8 cellular contexts compared by ENCODE assay signal in genomic region chr14:20682435-20683124, GRCh38. TPM values are rescaled to one million over a fixed set of nuclear protein-coding genes. Genes with fewer than 3 reads are reported as not detected.
DNase-seq lines count a peak whose midpoint lies in the region; ATAC-seq and TF ChIP-seq lines count a peak whose summit lies in the region.

No MANE protein-coding gene starts in this region.

- H3K4me1 Mint-ChIP-seq in activated CD4-positive, alpha-beta T cell treated with anti-CD3 and anti-CD28 coated beads, Interleukin-2, amount 10 ng/mL, durations not matched to agents 7 days and 5 days, result peaks cover 14% of the 10 kb centered on the region

- intact Hi-C loops in lower leg skin (cut with DNase I; ENCODE audit: low total_unique reads), result loop anchor here (5.0 to 10.0 kb wide), 2 partner anchors 218 to 350 kb away; partner anchors contain the start of genes CCNB1IP1, PIP4P1 and PNP

- H3K9me3 Mint-ChIP-seq in activated CD4-positive, alpha-beta T cell treated with anti-CD3 and anti-CD28 coated beads, Interleukin-2, amount 10 ng/mL, durations not matched to agents 7 days and 5 days, result no peaks in the 10 kb centered on the region

- CTCF ChIA-PET in activated CD4-positive, alpha-beta T cell treated with anti-CD3 and anti-CD28 coated beads, Interleukin-2, amount 10 ng/mL, durations not matched to agents 7 days and 5 days (lab: Charles Lee), result interaction anchor here (0.8 to 7.3 kb wide), 14 partner anchors 9 to 332 kb away, joined by 3 to 42 read pairs (median 6); no protein-coding TSS in a partner anchor

- TF ChIP-seq POLR2A in lower leg skin (IDR thresholded peaks at IDR 0.05), result peak in 1 of 2 donors; percentile 95

- ATAC-seq in GM18907 (IDR thresholded peaks at IDR 0.05; ENCODE audit: unreplicated experiment) (peak; percentile 52), HG03139 (IDR thresholded peaks at IDR 0.05; ENCODE audit: unreplicated experiment) (peak; percentile 46)

- 0 to 1% methylated on average over 35 to 39 of the region's 40 CpGs for WGBS in lower leg skin, 2 donors

- POLR2A ChIA-PET in activated CD4-positive, alpha-beta T cell treated with anti-CD3 and anti-CD28 coated beads, Interleukin-2, amount 10 ng/mL, durations not matched to agents 7 days and 5 days (lab: Charles Lee), result interaction anchor here (1.0 kb wide), 1 partner anchor 222 kb away, joined by 4 read pairs; the partner anchor contains the start of gene PIP4P1

- DNase-seq in AG08395 (ENCODE audit: low spot score), result peak; percentile 87
- DNase-seq in NCI-H510A (lab: John Stamatoyannopoulos, UW), result peak; percentile 19
- DNase-seq in activated CD4-positive, alpha-beta T cell treated with anti-CD3 and anti-CD28 coated beads, Interleukin-2, amount 10 ng/mL, durations not matched to agents 7 days and 5 days, result peak; percentile 75
- DNase-seq in dermis blood vessel endothelial cell, result peak; percentile 95
- peak; percentile 89 to 98 for DNase-seq in lower leg skin (ENCODE audit: low spot score in 2 of 2)
- peak; percentile 80 for DNase-seq in stimulated activated CD4-positive, alpha-beta T cell treated with anti-CD3 and anti-CD28 coated beads, Interleukin-4, amount 100 ng/mL, for 24 hours

- no peak for TF ChIP-seq CTCF in lower leg skin (IDR thresholded peaks at IDR 0.05)

- H3K4me3 Mint-ChIP-seq in activated CD4-positive, alpha-beta T cell treated with anti-CD3 and anti-CD28 coated beads, Interleukin-2, amount 10 ng/mL, durations not matched to agents 7 days and 5 days, result no peak overlapping the region

- H3K4me3 ChIP-seq in lower leg skin (ENCODE audit: low read depth, poor library complexity, severe bottlenecking), result peak overlapping the region; percentile 57

- no peaks in the 10 kb centered on the region for H3K36me3 Mint-ChIP-seq in activated CD4-positive, alpha-beta T cell treated with anti-CD3 and anti-CD28 coated beads, Interleukin-2, amount 10 ng/mL, durations not matched to agents 7 days and 5 days (ENCODE audit: low read depth)

- no peaks in the 10 kb centered on the region for H3K27me3 Mint-ChIP-seq in activated CD4-positive, alpha-beta T cell treated with anti-CD3 and anti-CD28 coated beads, Interleukin-2, amount 10 ng/mL, durations not matched to agents 7 days and 5 days

- no peak overlapping the region for H3K27ac Mint-ChIP-seq in activated CD4-positive, alpha-beta T cell treated with anti-CD3 and anti-CD28 coated beads, Interleukin-2, amount 10 ng/mL, durations not matched to agents 7 days and 5 days

RNA-seq across cellular contexts. Expression of gene RNASE4, which starts 1.8 kb away (rescaled TPM):
- 1 to 10 TPM in 1 of 2 experiments, under 1 TPM in 1; 0.92 to 1.4 TPM for total RNA-seq in activated CD4-positive, alpha-beta T cell treated with anti-CD3 and anti-CD28 coated beads, Interleukin-2, amount 10 ng/mL, durations not matched to agents 7 days and 5 days
- total RNA-seq in dermis blood vessel endothelial cell (11.4 and 25.7 TPM in 2 replicates), lower leg skin (100 to 1,000 TPM in 2 of 4 donors, 10 to 100 TPM in 2; 67.3 to 102 (median 90.6) TPM)

RNA-seq across cellular contexts. Expression of gene ANG, which starts 6.0 kb away (rescaled TPM):
- 1 to 10 TPM in 1 of 2 experiments, under 1 TPM in 1; 0.89 to 1.6 TPM for total RNA-seq in activated CD4-positive, alpha-beta T cell treated with anti-CD3 and anti-CD28 coated beads, Interleukin-2, amount 10 ng/mL, durations not matched to agents 7 days and 5 days
- 6.3 and 6.4 TPM in 2 replicates for total RNA-seq in dermis blood vessel endothelial cell
- total RNA-seq in lower leg skin, result 10 to 100 TPM; 19.8 to 45.5 (median 32.1) TPM

RNA-seq across cellular contexts. Expression of gene OR6S1, which starts 41.1 kb away (rescaled TPM):
- total RNA-seq in activated CD4-positive, alpha-beta T cell treated with anti-CD3 and anti-CD28 coated beads, Interleukin-2, amount 10 ng/mL, durations not matched to agents 7 days and 5 days, result not detected
- total RNA-seq in dermis blood vessel endothelial cell (not detected in 2 replicates), lower leg skin (not detected)

Comparison
In these comparisons a context has a peak if more than half of its experiments do, and no peak if none do; other contexts are left out.
1. Peak in every context shown above with its lines: DNase-seq, ATAC-seq and H3K4me3 ChIP-seq.
2. DNase-seq: peak in every context shown above with its lines; median percentile 95 in dermis blood vessel endothelial cell; 94 in lower leg skin; 87 in AG08395; 80 in stimulated activated CD4-positive, alpha-beta T cell treated with anti-CD3 and anti-CD28 coated beads, Interleukin-4, amount 100 ng/mL, for 24 hours; 75 in activated CD4-positive, alpha-beta T cell treated with anti-CD3 and anti-CD28 coated beads, Interleukin-2, amount 10 ng/mL, durations not matched to agents 7 days and 5 days; 19 in NCI-H510A.